1 cellular context compared by ENCODE assay signal in the genomic region with DNA sequence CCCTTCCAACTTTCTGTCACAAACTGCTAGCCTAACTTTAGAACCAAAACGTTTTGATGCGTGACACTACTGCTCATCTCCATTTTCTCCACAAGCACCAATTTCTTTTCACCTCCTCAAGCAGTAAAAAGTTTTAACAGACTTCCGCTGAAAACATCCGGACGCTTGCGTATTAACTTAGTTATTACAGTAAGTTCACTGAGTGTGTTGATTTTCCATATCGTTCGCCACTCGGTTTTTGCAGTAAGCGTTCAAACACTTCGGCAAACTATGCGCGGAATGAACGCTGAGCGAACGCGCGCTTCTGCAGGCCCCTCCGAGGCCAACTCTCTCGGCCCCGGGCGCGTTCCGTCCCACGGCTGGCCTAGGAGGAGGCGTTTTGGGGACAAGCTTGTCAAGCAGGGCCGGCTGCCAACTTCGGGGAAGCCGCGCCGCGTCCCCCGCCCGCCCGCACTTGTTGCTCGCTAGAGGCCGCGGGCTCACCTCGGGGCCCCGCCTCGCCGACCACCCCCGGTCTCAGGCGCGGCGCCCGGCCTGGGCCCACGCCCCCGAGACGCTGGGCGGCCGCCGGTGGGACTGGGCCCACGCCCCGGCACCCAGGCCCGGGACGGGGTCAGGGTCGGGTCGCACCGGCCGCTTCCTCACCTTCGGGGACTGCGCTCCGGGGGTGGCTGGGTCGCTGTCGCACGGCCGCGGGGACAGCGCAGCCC.
A peak's percentile ranks its signal among the peaks of the same experiment; 100 is the strongest.
TF ChIP-seq lines count a peak whose summit lies in the region.

No MANE protein-coding gene starts in this region.

TF ChIP-seq in HepG2, 621 proteins besides CTCF, POLR2A, EP300 and RAD21 (continued from another document and continues in another):
- TF ChIP-seq, protein P1, sequence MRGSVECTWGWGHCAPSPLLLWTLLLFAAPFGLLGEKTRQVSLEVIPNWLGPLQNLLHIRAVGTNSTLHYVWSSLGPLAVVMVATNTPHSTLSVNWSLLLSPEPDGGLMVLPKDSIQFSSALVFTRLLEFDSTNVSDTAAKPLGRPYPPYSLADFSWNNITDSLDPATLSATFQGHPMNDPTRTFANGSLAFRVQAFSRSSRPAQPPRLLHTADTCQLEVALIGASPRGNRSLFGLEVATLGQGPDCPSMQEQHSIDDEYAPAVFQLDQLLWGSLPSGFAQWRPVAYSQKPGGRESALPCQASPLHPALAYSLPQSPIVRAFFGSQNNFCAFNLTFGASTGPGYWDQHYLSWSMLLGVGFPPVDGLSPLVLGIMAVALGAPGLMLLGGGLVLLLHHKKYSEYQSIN (CRISPR knock-in tag; IDR thresholded peaks at IDR 0.05; ENCODE audit: borderline replicate concordance) = 0 out of 2 replicates have a peak, but pooled peaks have one; percentile 15
- TF ChIP-seq, protein P2, sequence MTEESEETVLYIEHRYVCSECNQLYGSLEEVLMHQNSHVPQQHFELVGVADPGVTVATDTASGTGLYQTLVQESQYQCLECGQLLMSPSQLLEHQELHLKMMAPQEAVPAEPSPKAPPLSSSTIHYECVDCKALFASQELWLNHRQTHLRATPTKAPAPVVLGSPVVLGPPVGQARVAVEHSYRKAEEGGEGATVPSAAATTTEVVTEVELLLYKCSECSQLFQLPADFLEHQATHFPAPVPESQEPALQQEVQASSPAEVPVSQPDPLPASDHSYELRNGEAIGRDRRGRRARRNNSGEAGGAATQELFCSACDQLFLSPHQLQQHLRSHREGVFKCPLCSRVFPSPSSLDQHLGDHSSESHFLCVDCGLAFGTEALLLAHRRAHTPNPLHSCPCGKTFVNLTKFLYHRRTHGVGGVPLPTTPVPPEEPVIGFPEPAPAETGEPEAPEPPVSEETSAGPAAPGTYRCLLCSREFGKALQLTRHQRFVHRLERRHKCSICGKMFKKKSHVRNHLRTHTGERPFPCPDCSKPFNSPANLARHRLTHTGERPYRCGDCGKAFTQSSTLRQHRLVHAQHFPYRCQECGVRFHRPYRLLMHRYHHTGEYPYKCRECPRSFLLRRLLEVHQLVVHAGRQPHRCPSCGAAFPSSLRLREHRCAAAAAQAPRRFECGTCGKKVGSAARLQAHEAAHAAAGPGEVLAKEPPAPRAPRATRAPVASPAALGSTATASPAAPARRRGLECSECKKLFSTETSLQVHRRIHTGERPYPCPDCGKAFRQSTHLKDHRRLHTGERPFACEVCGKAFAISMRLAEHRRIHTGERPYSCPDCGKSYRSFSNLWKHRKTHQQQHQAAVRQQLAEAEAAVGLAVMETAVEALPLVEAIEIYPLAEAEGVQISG (CRISPR knock-in tag; IDR thresholded peaks at IDR 0.05) = no peak
- TF ChIP-seq MAFF (IDR thresholded peaks at IDR 0.05; ENCODE audit: low read depth, low read length) = no peak
- TF ChIP-seq HOXA9 (CRISPR knock-in tag; IDR thresholded peaks at IDR 0.05; ENCODE audit: borderline replicate concordance) = no peak
- TF ChIP-seq, protein P3, sequence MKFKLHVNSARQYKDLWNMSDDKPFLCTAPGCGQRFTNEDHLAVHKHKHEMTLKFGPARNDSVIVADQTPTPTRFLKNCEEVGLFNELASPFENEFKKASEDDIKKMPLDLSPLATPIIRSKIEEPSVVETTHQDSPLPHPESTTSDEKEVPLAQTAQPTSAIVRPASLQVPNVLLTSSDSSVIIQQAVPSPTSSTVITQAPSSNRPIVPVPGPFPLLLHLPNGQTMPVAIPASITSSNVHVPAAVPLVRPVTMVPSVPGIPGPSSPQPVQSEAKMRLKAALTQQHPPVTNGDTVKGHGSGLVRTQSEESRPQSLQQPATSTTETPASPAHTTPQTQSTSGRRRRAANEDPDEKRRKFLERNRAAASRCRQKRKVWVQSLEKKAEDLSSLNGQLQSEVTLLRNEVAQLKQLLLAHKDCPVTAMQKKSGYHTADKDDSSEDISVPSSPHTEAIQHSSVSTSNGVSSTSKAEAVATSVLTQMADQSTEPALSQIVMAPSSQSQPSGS (CRISPR knock-in tag; IDR thresholded peaks at IDR 0.05) = no peak
- TF ChIP-seq, protein P4, sequence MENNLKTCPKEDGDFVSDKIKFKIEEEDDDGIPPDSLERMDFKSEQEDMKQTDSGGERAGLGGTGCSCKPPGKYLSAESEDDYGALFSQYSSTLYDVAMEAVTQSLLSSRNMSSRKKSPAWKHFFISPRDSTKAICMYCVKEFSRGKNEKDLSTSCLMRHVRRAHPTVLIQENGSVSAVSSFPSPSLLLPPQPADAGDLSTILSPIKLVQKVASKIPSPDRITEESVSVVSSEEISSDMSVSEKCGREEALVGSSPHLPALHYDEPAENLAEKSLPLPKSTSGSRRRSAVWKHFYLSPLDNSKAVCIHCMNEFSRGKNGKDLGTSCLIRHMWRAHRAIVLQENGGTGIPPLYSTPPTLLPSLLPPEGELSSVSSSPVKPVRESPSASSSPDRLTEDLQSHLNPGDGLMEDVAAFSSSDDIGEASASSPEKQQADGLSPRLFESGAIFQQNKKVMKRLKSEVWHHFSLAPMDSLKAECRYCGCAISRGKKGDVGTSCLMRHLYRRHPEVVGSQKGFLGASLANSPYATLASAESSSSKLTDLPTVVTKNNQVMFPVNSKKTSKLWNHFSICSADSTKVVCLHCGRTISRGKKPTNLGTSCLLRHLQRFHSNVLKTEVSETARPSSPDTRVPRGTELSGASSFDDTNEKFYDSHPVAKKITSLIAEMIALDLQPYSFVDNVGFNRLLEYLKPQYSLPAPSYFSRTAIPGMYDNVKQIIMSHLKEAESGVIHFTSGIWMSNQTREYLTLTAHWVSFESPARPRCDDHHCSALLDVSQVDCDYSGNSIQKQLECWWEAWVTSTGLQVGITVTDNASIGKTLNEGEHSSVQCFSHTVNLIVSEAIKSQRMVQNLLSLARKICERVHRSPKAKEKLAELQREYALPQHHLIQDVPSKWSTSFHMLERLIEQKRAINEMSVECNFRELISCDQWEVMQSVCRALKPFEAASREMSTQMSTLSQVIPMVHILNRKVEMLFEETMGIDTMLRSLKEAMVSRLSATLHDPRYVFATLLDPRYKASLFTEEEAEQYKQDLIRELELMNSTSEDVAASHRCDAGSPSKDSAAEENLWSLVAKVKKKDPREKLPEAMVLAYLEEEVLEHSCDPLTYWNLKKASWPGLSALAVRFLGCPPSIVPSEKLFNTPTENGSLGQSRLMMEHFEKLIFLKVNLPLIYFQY (CRISPR knock-in tag; IDR thresholded peaks at IDR 0.05; ENCODE audit: borderline replicate concordance) = peak; percentile 27; the same call in 1 of the 2 replicates
- no peak for TF ChIP-seq MXD4 (CRISPR knock-in tag; IDR thresholded peaks at IDR 0.05)
- TF ChIP-seq, protein P5, sequence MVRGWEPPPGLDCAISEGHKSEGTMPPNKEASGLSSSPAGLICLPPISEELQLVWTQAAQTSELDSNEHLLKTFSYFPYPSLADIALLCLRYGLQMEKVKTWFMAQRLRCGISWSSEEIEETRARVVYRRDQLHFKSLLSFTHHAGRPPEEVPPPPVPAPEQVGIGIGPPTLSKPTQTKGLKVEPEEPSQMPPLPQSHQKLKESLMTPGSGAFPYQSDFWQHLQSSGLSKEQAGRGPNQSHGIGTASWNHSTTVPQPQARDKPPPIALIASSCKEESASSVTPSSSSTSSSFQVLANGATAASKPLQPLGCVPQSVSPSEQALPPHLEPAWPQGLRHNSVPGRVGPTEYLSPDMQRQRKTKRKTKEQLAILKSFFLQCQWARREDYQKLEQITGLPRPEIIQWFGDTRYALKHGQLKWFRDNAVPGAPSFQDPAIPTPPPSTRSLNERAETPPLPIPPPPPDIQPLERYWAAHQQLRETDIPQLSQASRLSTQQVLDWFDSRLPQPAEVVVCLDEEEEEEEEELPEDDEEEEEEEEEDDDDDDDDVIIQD (CRISPR knock-in tag; IDR thresholded peaks at IDR 0.05; ENCODE audit: low read depth) = no peak
- TF ChIP-seq ZNF24 (IDR thresholded peaks at IDR 0.05) = no peak
- TF ChIP-seq STAT5B (CRISPR knock-in tag; IDR thresholded peaks at IDR 0.05) = no peak
- no peak for TF ChIP-seq MEIS1 (CRISPR knock-in tag; IDR thresholded peaks at IDR 0.05; ENCODE audit: borderline replicate concordance)
- TF ChIP-seq, protein P6, sequence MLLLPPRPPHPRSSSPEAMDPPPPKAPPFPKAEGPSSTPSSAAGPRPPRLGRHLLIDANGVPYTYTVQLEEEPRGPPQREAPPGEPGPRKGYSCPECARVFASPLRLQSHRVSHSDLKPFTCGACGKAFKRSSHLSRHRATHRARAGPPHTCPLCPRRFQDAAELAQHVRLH (CRISPR knock-in tag; IDR thresholded peaks at IDR 0.05; ENCODE audit: borderline replicate concordance, low read depth) = no peak
- TF ChIP-seq PCBP2 (optimal IDR thresholded peaks at IDR 0.05; ENCODE audit: low read depth, low read length, poor library complexity, severe bottlenecking) = no peak
- TF ChIP-seq, protein P7, sequence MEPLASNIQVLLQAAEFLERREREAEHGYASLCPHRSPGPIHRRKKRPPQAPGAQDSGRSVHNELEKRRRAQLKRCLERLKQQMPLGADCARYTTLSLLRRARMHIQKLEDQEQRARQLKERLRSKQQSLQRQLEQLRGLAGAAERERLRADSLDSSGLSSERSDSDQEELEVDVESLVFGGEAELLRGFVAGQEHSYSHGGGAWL (CRISPR knock-in tag; IDR thresholded peaks at IDR 0.05) = no peak
- peak; percentile 72 for TF ChIP-seq ZSCAN21 (CRISPR knock-in tag; IDR thresholded peaks at IDR 0.05; ENCODE audit: borderline replicate concordance)
- no peak for TF ChIP-seq FOSL2 (CRISPR knock-in tag; IDR thresholded peaks at IDR 0.05)
- no peak for TF ChIP-seq MLLT10 (CRISPR knock-in tag; IDR thresholded peaks at IDR 0.05)
- TF ChIP-seq, protein P8, sequence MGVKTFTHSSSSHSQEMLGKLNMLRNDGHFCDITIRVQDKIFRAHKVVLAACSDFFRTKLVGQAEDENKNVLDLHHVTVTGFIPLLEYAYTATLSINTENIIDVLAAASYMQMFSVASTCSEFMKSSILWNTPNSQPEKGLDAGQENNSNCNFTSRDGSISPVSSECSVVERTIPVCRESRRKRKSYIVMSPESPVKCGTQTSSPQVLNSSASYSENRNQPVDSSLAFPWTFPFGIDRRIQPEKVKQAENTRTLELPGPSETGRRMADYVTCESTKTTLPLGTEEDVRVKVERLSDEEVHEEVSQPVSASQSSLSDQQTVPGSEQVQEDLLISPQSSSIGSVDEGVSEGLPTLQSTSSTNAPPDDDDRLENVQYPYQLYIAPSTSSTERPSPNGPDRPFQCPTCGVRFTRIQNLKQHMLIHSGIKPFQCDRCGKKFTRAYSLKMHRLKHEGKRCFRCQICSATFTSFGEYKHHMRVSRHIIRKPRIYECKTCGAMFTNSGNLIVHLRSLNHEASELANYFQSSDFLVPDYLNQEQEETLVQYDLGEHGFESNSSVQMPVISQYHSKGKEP (CRISPR knock-in tag; IDR thresholded peaks at IDR 0.05) = no peak
- TF ChIP-seq, protein P9, sequence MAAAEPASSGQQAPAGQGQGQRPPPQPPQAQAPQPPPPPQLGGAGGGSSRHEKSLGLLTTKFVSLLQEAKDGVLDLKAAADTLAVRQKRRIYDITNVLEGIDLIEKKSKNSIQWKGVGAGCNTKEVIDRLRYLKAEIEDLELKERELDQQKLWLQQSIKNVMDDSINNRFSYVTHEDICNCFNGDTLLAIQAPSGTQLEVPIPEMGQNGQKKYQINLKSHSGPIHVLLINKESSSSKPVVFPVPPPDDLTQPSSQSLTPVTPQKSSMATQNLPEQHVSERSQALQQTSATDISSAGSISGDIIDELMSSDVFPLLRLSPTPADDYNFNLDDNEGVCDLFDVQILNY (CRISPR knock-in tag; conservative IDR thresholded peaks at IDR 0.05) = no peak
- no peak for TF ChIP-seq ZNF781 (CRISPR knock-in tag; IDR thresholded peaks at IDR 0.05; ENCODE audit: borderline replicate concordance, not compliant biosample characterization)
- TF ChIP-seq SATB2 (CRISPR knock-in tag; IDR thresholded peaks at IDR 0.05) = no peak
- no peak for TF ChIP-seq SMAD3 (CRISPR knock-in tag; IDR thresholded peaks at IDR 0.05)
- TF ChIP-seq, protein P10, sequence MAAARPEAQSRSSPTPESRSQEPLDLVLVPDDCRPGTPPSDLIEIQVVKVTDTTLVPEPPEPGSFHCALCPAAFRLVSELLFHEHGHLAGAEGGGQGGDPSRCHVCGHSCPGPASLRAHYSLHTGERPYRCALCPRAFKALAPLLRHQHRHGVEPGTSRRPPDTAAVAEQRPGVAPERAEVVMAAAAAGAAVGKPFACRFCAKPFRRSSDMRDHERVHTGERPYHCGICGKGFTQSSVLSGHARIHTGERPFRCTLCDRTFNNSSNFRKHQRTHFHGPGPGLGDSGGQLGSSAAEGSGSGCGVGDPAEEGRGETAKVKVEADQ (CRISPR knock-in tag; IDR thresholded peaks at IDR 0.05; ENCODE audit: borderline replicate concordance) = peak; percentile 85; the same call in 1 of the 2 replicates
- no peak for TF ChIP-seq ZNF569 (CRISPR knock-in tag; IDR thresholded peaks at IDR 0.05; ENCODE audit: borderline replicate concordance)
- TF ChIP-seq ZNF17 (CRISPR knock-in tag; IDR thresholded peaks at IDR 0.05) = no peak
- no peak for TF ChIP-seq SMARCE1 (IDR thresholded peaks at IDR 0.05; ENCODE audit: borderline replicate concordance)
- no peak for TF ChIP-seq ETV5 (CRISPR knock-in tag; IDR thresholded peaks at IDR 0.05; ENCODE audit: borderline replicate concordance)
- no peak for TF ChIP-seq DPF2 (CRISPR knock-in tag; IDR thresholded peaks at IDR 0.05; ENCODE audit: borderline replicate concordance, low read depth)
- TF ChIP-seq NFE2L2 (IDR thresholded peaks at IDR 0.05; ENCODE audit: low read length) = no peak
- TF ChIP-seq MEIS2 (CRISPR knock-in tag; IDR thresholded peaks at IDR 0.05) = no peak; the same call in 1 of the 2 replicates
- no peak for TF ChIP-seq ZNF878 (CRISPR knock-in tag; IDR thresholded peaks at IDR 0.05)
- TF ChIP-seq, protein P11, sequence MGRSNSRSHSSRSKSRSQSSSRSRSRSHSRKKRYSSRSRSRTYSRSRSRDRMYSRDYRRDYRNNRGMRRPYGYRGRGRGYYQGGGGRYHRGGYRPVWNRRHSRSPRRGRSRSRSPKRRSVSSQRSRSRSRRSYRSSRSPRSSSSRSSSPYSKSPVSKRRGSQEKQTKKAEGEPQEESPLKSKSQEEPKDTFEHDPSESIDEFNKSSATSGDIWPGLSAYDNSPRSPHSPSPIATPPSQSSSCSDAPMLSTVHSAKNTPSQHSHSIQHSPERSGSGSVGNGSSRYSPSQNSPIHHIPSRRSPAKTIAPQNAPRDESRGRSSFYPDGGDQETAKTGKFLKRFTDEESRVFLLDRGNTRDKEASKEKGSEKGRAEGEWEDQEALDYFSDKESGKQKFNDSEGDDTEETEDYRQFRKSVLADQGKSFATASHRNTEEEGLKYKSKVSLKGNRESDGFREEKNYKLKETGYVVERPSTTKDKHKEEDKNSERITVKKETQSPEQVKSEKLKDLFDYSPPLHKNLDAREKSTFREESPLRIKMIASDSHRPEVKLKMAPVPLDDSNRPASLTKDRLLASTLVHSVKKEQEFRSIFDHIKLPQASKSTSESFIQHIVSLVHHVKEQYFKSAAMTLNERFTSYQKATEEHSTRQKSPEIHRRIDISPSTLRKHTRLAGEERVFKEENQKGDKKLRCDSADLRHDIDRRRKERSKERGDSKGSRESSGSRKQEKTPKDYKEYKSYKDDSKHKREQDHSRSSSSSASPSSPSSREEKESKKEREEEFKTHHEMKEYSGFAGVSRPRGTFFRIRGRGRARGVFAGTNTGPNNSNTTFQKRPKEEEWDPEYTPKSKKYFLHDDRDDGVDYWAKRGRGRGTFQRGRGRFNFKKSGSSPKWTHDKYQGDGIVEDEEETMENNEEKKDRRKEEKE (IDR thresholded peaks at IDR 0.05) = no peak
- peak; percentile 26; the same call in 1 of the 2 replicates for TF ChIP-seq ZNF430 (CRISPR knock-in tag; IDR thresholded peaks at IDR 0.05)
- TF ChIP-seq, protein P12, sequence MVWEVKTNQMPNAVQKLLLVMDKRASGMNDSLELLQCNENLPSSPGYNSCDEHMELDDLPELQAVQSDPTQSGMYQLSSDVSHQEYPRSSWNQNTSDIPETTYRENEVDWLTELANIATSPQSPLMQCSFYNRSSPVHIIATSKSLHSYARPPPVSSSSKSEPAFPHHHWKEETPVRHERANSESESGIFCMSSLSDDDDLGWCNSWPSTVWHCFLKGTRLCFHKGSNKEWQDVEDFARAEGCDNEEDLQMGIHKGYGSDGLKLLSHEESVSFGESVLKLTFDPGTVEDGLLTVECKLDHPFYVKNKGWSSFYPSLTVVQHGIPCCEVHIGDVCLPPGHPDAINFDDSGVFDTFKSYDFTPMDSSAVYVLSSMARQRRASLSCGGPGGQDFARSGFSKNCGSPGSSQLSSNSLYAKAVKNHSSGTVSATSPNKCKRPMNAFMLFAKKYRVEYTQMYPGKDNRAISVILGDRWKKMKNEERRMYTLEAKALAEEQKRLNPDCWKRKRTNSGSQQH (CRISPR knock-in tag; IDR thresholded peaks at IDR 0.05; ENCODE audit: low read depth) = 0 out of 2 replicates have a peak, but pooled peaks have one; percentile 49
- TF ChIP-seq BHLHE40 (IDR thresholded peaks at IDR 0.05; ENCODE audit: low read length) = no peak
